In the genomic region with DNA sequence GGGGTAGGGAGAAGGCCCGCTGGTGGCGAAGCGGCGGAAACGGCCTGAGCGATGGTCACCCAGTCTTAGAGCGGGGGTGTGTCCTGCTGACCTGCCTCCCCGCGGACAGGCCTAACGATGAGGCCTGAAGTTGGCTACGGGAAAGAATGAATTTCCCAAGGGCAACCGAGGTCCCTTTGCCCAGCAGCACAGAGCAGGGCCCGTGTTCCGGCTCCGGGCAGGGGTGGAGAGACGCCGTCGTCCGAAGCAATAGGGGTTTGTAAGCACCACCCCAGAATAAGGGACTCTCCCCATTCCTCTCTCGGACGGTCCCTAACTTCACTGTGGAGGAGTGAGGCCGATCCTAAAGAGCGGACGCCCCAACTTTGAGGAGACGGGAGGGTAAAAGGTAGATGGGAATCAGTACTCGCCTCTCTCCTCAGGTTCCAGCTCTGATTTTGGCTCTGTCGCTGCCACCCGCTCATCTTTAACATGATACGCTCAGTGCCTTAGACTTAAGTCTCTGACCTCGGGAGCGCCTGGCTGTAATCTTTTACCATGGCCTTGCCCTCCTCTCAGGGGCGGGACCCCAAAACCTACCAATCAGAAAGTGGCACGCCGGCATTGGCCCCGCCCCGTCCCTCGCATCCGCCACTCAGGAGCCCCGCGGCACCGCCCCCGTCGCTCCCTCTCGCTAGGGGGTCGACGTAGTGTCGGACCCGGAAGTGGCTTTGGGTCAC, we compare ENCODE assay signal across 8 cellular contexts. TPM values are rescaled to one million over a fixed set of nuclear protein-coding genes. Genes with fewer than 3 reads are reported as not detected.
DNase-seq lines count a peak whose midpoint lies in the region; ATAC-seq, FAIRE-seq and TF ChIP-seq lines count a peak whose summit lies in the region.

A gene with protein sequence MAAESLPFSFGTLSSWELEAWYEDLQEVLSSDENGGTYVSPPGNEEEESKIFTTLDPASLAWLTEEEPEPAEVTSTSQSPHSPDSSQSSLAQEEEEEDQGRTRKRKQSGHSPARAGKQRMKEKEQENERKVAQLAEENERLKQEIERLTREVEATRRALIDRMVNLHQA (minus strand): TSS at position 507 of the 719 bp plus-strand sequence. CDS start 3,108 bp downstream, outside the sequence.

- peak; percentile 96 to 99 for DNase-seq in HAP-1 (ENCODE audit: low spot score in 2 of 2)
- DNase-seq in MM.1S: peak; percentile 99
- peak; percentile 92 for DNase-seq in SHP77 treated with DMSO at 0.1 percent for 48 hours (lab: John Stamatoyannopoulos, UW)
- peak; percentile 100 for DNase-seq in activated effector memory CD4-positive, alpha-beta T cell treated with anti-CD3 and anti-CD28 coated beads, Interleukin-2, amount 50 U/mL, for 16 hours
- peak; percentile 99 for DNase-seq in fibroblast of the aortic adventitia (ENCODE audit: low read depth)
- peak; percentile 100 for DNase-seq in stimulated activated naive CD8-positive, alpha-beta T cell treated with anti-CD3 and anti-CD28 coated beads, Interleukin-15, amount 100 ng/mL, for 72 hours

- peak within 1 kb of the TSS; percentile 93 for H3K9ac ChIP-seq in MM.1S (ENCODE audit: low read length)
- H3K9ac ChIP-seq in neural cell (ENCODE audit: low read length): peak within 1 kb of the TSS; percentile 87

- in situ Hi-C loops in HAP-1 (cut with MboI; ENCODE audit: low sequenced_read_pairs): no loop called here

- no peak for TF ChIP-seq RAD21 in neural cell (conservative IDR thresholded peaks at IDR 0.05)

- peaks cover 62% of the 10 kb centered on the region for H3K36me3 ChIP-seq in HAP-1 (replicated peaks)
- peaks cover 10% of the 10 kb centered on the region for H3K36me3 ChIP-seq in MM.1S (replicated peaks; ENCODE audit: insufficient read depth, low read length)
- no peaks in the 10 kb centered on the region for H3K36me3 ChIP-seq in neural cell (ENCODE audit: insufficient read depth, low read length)

- peak; percentile 97 for FAIRE-seq in G401.6 (lab: Jason Lieb, UNC)

- TF ChIP-seq CTCF in MM.1S (IDR thresholded peaks at IDR 0.05; ENCODE audit: low read length) (no peak), fibroblast of the aortic adventitia (IDR thresholded peaks at IDR 0.05; ENCODE audit: insufficient read depth, low read length) (no peak), neural cell (IDR thresholded peaks at IDR 0.05; ENCODE audit: poor library complexity, severe bottlenecking) (no peak)

- H3K9me2 ChIP-seq in MM.1S (replicated peaks; ENCODE audit: insufficient read depth, low read length): no peaks in the 10 kb centered on the region
- H3K9me2 ChIP-seq in neural cell (ENCODE audit: insufficient read depth, low read length): no peaks in the 10 kb centered on the region

- H4K20me1 ChIP-seq in MM.1S (ENCODE audit: insufficient read depth, low read length) (no peaks in the 10 kb centered on the region), neural cell (ENCODE audit: insufficient read depth) (no peaks in the 10 kb centered on the region)

- H3K27ac ChIP-seq in MM.1S (ENCODE audit: low read length) (peak within 1 kb of the TSS; percentile 94), neural cell (ENCODE audit: low read length) (peak within 1 kb of the TSS; percentile 93)

- peak within 1 kb of the TSS; percentile 95 to 97 for H3K4me3 Mint-ChIP-seq in stimulated activated naive CD8-positive, alpha-beta T cell treated with anti-CD3 and anti-CD28 coated beads, Interleukin-15, amount 100 ng/mL, for 72 hours

- peak within 1 kb of the TSS; percentile 99 to 100 for H3K27ac Mint-ChIP-seq in stimulated activated naive CD8-positive, alpha-beta T cell treated with anti-CD3 and anti-CD28 coated beads, Interleukin-15, amount 100 ng/mL, for 72 hours

- ATAC-seq in stimulated activated naive CD8-positive, alpha-beta T cell treated with anti-CD3 and anti-CD28 coated beads, Interleukin-15, amount 100 ng/mL, for 72 hours: peak; percentile 77

- H3K27me3 ChIP-seq in HAP-1 (ENCODE audit: low read depth) (no peaks in the 10 kb centered on the region), MM.1S (replicated peaks; ENCODE audit: insufficient read depth, low read length) (no peaks in the 10 kb centered on the region), neural cell (ENCODE audit: insufficient read depth, low read depth, low read length) (no peaks in the 10 kb centered on the region)

- H3K9me3 ChIP-seq in HAP-1: no peaks in the 10 kb centered on the region
- H3K9me3 ChIP-seq in MM.1S (replicated peaks; ENCODE audit: insufficient read depth, low read length): no peaks in the 10 kb centered on the region
- H3K9me3 ChIP-seq in neural cell (ENCODE audit: low read length): no peaks in the 10 kb centered on the region

- H2AFZ ChIP-seq in MM.1S (ENCODE audit: low read length) (peak within 1 kb of the TSS; percentile 39), neural cell (ENCODE audit: low read depth, low read length) (peak within 1 kb of the TSS; percentile 38)

- H3K4me3 ChIP-seq in HAP-1: peak within 1 kb of the TSS; percentile 86
- H3K4me3 ChIP-seq in MM.1S (ENCODE audit: low read length): peak within 1 kb of the TSS; percentile 92
- H3K4me3 ChIP-seq in fibroblast of the aortic adventitia (ENCODE audit: low read depth, low read length): peak within 1 kb of the TSS; percentile 100
- H3K4me3 ChIP-seq in neural cell (ENCODE audit: low read length): peak within 1 kb of the TSS; percentile 86

- H3K4me1 Mint-ChIP-seq in stimulated activated naive CD8-positive, alpha-beta T cell treated with anti-CD3 and anti-CD28 coated beads, Interleukin-15, amount 100 ng/mL, for 72 hours: peaks cover 84% of the 10 kb centered on the region

- H3K4me2 ChIP-seq in MM.1S (ENCODE audit: low read depth, low read length): peak within 1 kb of the TSS; percentile 83
- H3K4me2 ChIP-seq in neural cell (ENCODE audit: low read length): peak within 1 kb of the TSS; percentile 99

- TF ChIP-seq EP300 in neural cell (conservative IDR thresholded peaks at IDR 0.05; ENCODE audit: poor library complexity, severe bottlenecking): no peak

- peaks cover 61% of the 10 kb centered on the region for H3K79me2 ChIP-seq in MM.1S (ENCODE audit: low read length)
- H3K79me2 ChIP-seq in neural cell (replicated peaks; ENCODE audit: insufficient read depth, low read length): peaks cover 22% of the 10 kb centered on the region

- no peaks in the 10 kb centered on the region for H3K9me3 Mint-ChIP-seq in stimulated activated naive CD8-positive, alpha-beta T cell treated with anti-CD3 and anti-CD28 coated beads, Interleukin-15, amount 100 ng/mL, for 72 hours

- H3K27me3 Mint-ChIP-seq in stimulated activated naive CD8-positive, alpha-beta T cell treated with anti-CD3 and anti-CD28 coated beads, Interleukin-15, amount 100 ng/mL, for 72 hours: no peaks in the 10 kb centered on the region

- H3K4me1 ChIP-seq in HAP-1: peaks cover 33% of the 10 kb centered on the region
- peaks cover 23% of the 10 kb centered on the region for H3K4me1 ChIP-seq in MM.1S (ENCODE audit: low read length)

- H3F3A ChIP-seq in MM.1S (ENCODE audit: insufficient read depth, low read length): peaks cover 40% of the 10 kb centered on the region
- H3F3A ChIP-seq in neural cell (ENCODE audit: insufficient read depth, low read length, poor library complexity, severe bottlenecking): peaks cover 4% of the 10 kb centered on the region

TF ChIP-seq in neural cell, 6 proteins besides CTCF, POLR2A, EP300 and RAD21:
- peak; percentile 90 for TF ChIP-seq POLR2AphosphoS5 (IDR thresholded peaks at IDR 0.05)
- TF ChIP-seq, protein P1, sequence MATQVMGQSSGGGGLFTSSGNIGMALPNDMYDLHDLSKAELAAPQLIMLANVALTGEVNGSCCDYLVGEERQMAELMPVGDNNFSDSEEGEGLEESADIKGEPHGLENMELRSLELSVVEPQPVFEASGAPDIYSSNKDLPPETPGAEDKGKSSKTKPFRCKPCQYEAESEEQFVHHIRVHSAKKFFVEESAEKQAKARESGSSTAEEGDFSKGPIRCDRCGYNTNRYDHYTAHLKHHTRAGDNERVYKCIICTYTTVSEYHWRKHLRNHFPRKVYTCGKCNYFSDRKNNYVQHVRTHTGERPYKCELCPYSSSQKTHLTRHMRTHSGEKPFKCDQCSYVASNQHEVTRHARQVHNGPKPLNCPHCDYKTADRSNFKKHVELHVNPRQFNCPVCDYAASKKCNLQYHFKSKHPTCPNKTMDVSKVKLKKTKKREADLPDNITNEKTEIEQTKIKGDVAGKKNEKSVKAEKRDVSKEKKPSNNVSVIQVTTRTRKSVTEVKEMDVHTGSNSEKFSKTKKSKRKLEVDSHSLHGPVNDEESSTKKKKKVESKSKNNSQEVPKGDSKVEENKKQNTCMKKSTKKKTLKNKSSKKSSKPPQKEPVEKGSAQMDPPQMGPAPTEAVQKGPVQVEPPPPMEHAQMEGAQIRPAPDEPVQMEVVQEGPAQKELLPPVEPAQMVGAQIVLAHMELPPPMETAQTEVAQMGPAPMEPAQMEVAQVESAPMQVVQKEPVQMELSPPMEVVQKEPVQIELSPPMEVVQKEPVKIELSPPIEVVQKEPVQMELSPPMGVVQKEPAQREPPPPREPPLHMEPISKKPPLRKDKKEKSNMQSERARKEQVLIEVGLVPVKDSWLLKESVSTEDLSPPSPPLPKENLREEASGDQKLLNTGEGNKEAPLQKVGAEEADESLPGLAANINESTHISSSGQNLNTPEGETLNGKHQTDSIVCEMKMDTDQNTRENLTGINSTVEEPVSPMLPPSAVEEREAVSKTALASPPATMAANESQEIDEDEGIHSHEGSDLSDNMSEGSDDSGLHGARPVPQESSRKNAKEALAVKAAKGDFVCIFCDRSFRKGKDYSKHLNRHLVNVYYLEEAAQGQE (IDR thresholded peaks at IDR 0.05; ENCODE audit: borderline replicate concordance): peak; percentile 69
- peak; percentile 16 for TF ChIP-seq SMC3 (conservative IDR thresholded peaks at IDR 0.05; ENCODE audit: poor library complexity)
- no peak for TF ChIP-seq EZH2 (IDR thresholded peaks at IDR 0.05; ENCODE audit: borderline replicate concordance, insufficient read depth, low read length, poor library complexity, severe bottlenecking)
- TF ChIP-seq MXI1 (conservative IDR thresholded peaks at IDR 0.05; ENCODE audit: poor library complexity, severe bottlenecking): peak; percentile 46
- TF ChIP-seq TAF1 (IDR thresholded peaks at IDR 0.05; ENCODE audit: low read depth): peak; percentile 47
TF ChIP-seq in neural cell: peak in this region for 5.

RNA-seq across cellular contexts. Expression of the gene that starts here (rescaled TPM):
- 37.7 and 60.3 TPM in 2 replicates for total RNA-seq in fibroblast of the aortic adventitia (ENCODE audit: low replicate concordance)
- polyA plus RNA-seq in neural cell: 24.0 and 25.8 TPM in 2 replicates
- 11.8 and 13.6 TPM in 2 replicates for polyA minus RNA-seq in neural cell

Comparison
In these comparisons a context has a peak if more than half of its experiments do, and no peak if none do; other contexts are left out.
1. Peak in every context shown above with its lines: DNase-seq, ATAC-seq, H3K4me3 ChIP-seq and H3K27ac ChIP-seq.